15 cellular contexts compared by ENCODE assay signal in the genomic region with DNA sequence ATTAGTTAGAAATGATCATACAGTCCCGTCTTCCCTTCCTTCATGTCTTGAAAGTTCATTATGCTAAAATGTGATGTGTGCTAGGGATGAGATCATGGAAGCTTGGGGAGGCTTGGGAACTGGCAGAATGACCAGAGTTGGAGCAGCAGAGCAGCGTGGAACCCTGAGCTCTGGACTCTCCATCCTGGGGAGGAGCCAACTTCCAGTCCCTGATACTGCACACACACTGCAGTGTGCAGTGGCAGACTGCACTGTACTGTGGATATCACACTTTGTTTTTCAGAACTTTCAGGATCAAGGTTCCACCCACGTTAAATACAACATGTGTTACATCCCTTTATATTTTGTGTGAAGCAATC. TPM values are rescaled to one million over a fixed set of nuclear protein-coding genes. Genes with fewer than 3 reads are reported as not detected.
DNase-seq lines count a peak whose midpoint lies in the region; ATAC-seq and TF ChIP-seq lines count a peak whose summit lies in the region.
"Had no signal": no experiment of that assay in that cellular context is flagged by ENCODE, and none has a peak within 500 bp of the region (broad histone marks: within the 10 kb centered on the region; RNA-seq: fewer than 3 reads in every experiment).

No MANE protein-coding gene starts in this region.

- H3K4me3 Mint-ChIP-seq in neural progenitor cell (no peak overlapping the region), GM23338 (no peak overlapping the region)
- H3K4me3 Mint-ChIP-seq: CD4-positive, CD25-positive, alpha-beta regulatory T cell had no signal

- H2AFZ ChIP-seq in hepatocyte (no peak overlapping the region), neural progenitor cell (replicated peaks) (no peak overlapping the region), GM23338 (no peak overlapping the region)

- H3K36me3 ChIP-seq in heart left ventricle (no peaks in the 10 kb centered on the region), left ventricle myocardium inferior (no peaks in the 10 kb centered on the region), hepatocyte (replicated peaks; ENCODE audit: insufficient read depth, low read depth) (no peaks in the 10 kb centered on the region), neural progenitor cell (no peaks in the 10 kb centered on the region), aorta (ENCODE audit: control insufficient read depth in 1 of 2, insufficient read depth in 2 of 2, low read length in 1 of 2) (no peaks in the 10 kb centered on the region), GM23338 (ENCODE audit: insufficient read depth) (0 out of 2 replicates have a peak, but pooled peaks cover 3% of the 10 kb centered on the region)
- H3K36me3 ChIP-seq: HAP-1 had no signal

- H3K9me3 Mint-ChIP-seq in neural progenitor cell (peaks cover 22% of the 10 kb centered on the region), GM23338 (peaks cover 9% of the 10 kb centered on the region)

- TF ChIP-seq CTCF in heart left ventricle (IDR thresholded peaks at IDR 0.05) (no peak), left ventricle myocardium inferior (IDR thresholded peaks at IDR 0.05; ENCODE audit: borderline replicate concordance) (no peak), hepatocyte (IDR thresholded peaks at IDR 0.05; ENCODE audit: poor library complexity) (no peak), neural progenitor cell (IDR thresholded peaks at IDR 0.05) (no peak), GM23338 (conservative IDR thresholded peaks at IDR 0.05; ENCODE audit: low read depth in 2 of 2) (no peak)

- H3K4me1 Mint-ChIP-seq in neural progenitor cell (peaks cover 44% of the 10 kb centered on the region), GM23338 (no peaks in the 10 kb centered on the region)
- H3K4me1 Mint-ChIP-seq: CD4-positive, CD25-positive, alpha-beta regulatory T cell had no signal

- TF ChIP-seq POLR2A in heart left ventricle (IDR thresholded peaks at IDR 0.05) = no peak

- peak; percentile 63 to 79 (median 73) for ATAC-seq in heart left ventricle
- ATAC-seq in aorta (ENCODE audit: low FRiP score) = peak; percentile 48
- ATAC-seq in GM23338 = no peak
- ATAC-seq: K562 had no signal

- WGBS in heart left ventricle, 4 donors = 34 to 55% (median 50%) methylated on average over 3 of the region's 3 CpGs
- 60% methylated on average over 3 of the region's 3 CpGs for WGBS in hepatocyte (ENCODE audit: low lambda C conversion rate, missing lambda C conversion rate)
- WGBS in aorta, 2 donors = 60 to 62% methylated on average over 3 of the region's 3 CpGs

- H4K20me1 ChIP-seq in hepatocyte (ENCODE audit: insufficient read depth, poor library complexity, severe bottlenecking) = no peaks in the 10 kb centered on the region
- peaks cover 36% of the 10 kb centered on the region for H4K20me1 ChIP-seq in neural progenitor cell (ENCODE audit: low read depth)
- H4K20me1 ChIP-seq in GM23338 (replicated peaks; ENCODE audit: insufficient read depth) = peaks cover 6% of the 10 kb centered on the region; the same call in 1 of the 2 replicates

- H3K9me2 ChIP-seq in hepatocyte (replicated peaks; ENCODE audit: insufficient read depth) = no peaks in the 10 kb centered on the region
- H3K9me2 ChIP-seq in GM23338 (ENCODE audit: insufficient read depth) = 0 out of 2 replicates have a peak, but pooled peaks cover 3% of the 10 kb centered on the region

- intact Hi-C loops in heart left ventricle (cut with DNase I) = no loop called here
- intact Hi-C loops in left ventricle myocardium inferior (cut with micrococcal nuclease) = no loop called here
- intact Hi-C loops in aorta (cut with DNase I) = no loop called here

- no peak overlapping the region for H3K4me3 ChIP-seq in heart left ventricle
- H3K4me3 ChIP-seq in left ventricle myocardium inferior = no peak overlapping the region
- no peak overlapping the region for H3K4me3 ChIP-seq in hepatocyte
- H3K4me3 ChIP-seq in neural progenitor cell = no peak overlapping the region
- H3K4me3 ChIP-seq in aorta (ENCODE audit: low read length in 2 of 2) = no peak overlapping the region
- H3K4me3 ChIP-seq in GM23338 = no peak overlapping the region
- H3K4me3 ChIP-seq: HAP-1, K562 had no signal

- H3F3A ChIP-seq in neural progenitor cell (ENCODE audit: low read depth) = no peaks in the 10 kb centered on the region
- H3F3A ChIP-seq in GM23338 (replicated peaks; ENCODE audit: low read depth) = no peaks in the 10 kb centered on the region

- H3K27ac ChIP-seq in heart left ventricle (no peak overlapping the region), left ventricle myocardium inferior (replicated peaks) (no peak overlapping the region), hepatocyte (peak overlapping the region; percentile 21), neural progenitor cell (no peak overlapping the region), aorta (ENCODE audit: low read depth in 1 of 2, low read length in 2 of 2) (no peak overlapping the region), GM23338 (ENCODE audit: low read depth) (no peak overlapping the region)

- H3K4me2 ChIP-seq in hepatocyte (peak overlapping the region; percentile 13), neural progenitor cell (no peak overlapping the region), GM23338 (no peak overlapping the region)

- peaks cover 0 to 7% (median 0%) of the 10 kb centered on the region in 12 donors for H3K4me1 ChIP-seq in heart left ventricle
- peaks cover 11% of the 10 kb centered on the region for H3K4me1 ChIP-seq in left ventricle myocardium inferior
- peaks cover 20% of the 10 kb centered on the region for H3K4me1 ChIP-seq in hepatocyte (ENCODE audit: insufficient read depth)
- H3K4me1 ChIP-seq in neural progenitor cell = peaks cover 5% of the 10 kb centered on the region
- H3K4me1 ChIP-seq in aorta (ENCODE audit: control insufficient read depth in 1 of 2, insufficient read depth in 2 of 2, low read length in 2 of 2) = no peaks in the 10 kb centered on the region
- H3K4me1 ChIP-seq in GM23338 (ENCODE audit: insufficient read depth) = 0 out of 2 replicates have a peak, but pooled peaks cover 2% of the 10 kb centered on the region
- H3K4me1 ChIP-seq: HAP-1 had no signal

- H3K27me3 ChIP-seq in heart left ventricle (no peaks in the 10 kb centered on the region), left ventricle myocardium inferior (ENCODE audit: low read depth) (no peaks in the 10 kb centered on the region), hepatocyte (no peaks in the 10 kb centered on the region), neural progenitor cell (no peaks in the 10 kb centered on the region), aorta (ENCODE audit: control insufficient read depth in 1 of 2, insufficient read depth in 2 of 2, low read length in 1 of 2) (no peaks in the 10 kb centered on the region), GM23338 (ENCODE audit: insufficient read depth) (no peaks in the 10 kb centered on the region)

- peak overlapping the region; percentile 22 for H3K27ac Mint-ChIP-seq in neural progenitor cell
- no peak overlapping the region for H3K27ac Mint-ChIP-seq in GM23338
- H3K27ac Mint-ChIP-seq: CD4-positive, CD25-positive, alpha-beta regulatory T cell had no signal

- DNase-seq in heart left ventricle (peak in 2 of 5 donors; percentile 30 to 33), left ventricle myocardium inferior (no peak), hepatocyte (ENCODE audit: low spot score) (no peak), neural progenitor cell (ENCODE audit: low spot score) (no peak), aorta (no peak), CD1c-positive myeloid dendritic cell (ENCODE audit: extremely low spot score) (no peak), NCI-H345 (lab: John Stamatoyannopoulos, UW) (no peak), GM23338 (ENCODE audit: low spot score) (no peak)
- DNase-seq: CD4-positive, CD25-positive, alpha-beta regulatory T cell; NCI-H1436; NCI-H2171; NCI-H774; SHP77 treated with DMSO at 0.1 percent for 48 hours had no signal

- H3K27me3 Mint-ChIP-seq in neural progenitor cell (ENCODE audit: insufficient read depth, low read depth) = peaks cover 12% of the 10 kb centered on the region
- no peaks in the 10 kb centered on the region for H3K27me3 Mint-ChIP-seq in GM23338 (ENCODE audit: insufficient read depth, low read depth, poor library complexity)

- H3K79me2 ChIP-seq in hepatocyte (peaks cover 6% of the 10 kb centered on the region), neural progenitor cell (ENCODE audit: low read depth) (peaks cover 92% of the 10 kb centered on the region), GM23338 (replicated peaks; ENCODE audit: insufficient read depth) (peaks cover 67% of the 10 kb centered on the region)

- H3K9me3 ChIP-seq in heart left ventricle (peaks cover 0 to 11% (median 2%) of the 10 kb centered on the region in 12 donors), left ventricle myocardium inferior (replicated peaks) (peaks cover 10% of the 10 kb centered on the region), hepatocyte (ENCODE audit: low read depth) (no peaks in the 10 kb centered on the region), neural progenitor cell (ENCODE audit: low read depth) (no peaks in the 10 kb centered on the region), aorta (ENCODE audit: control insufficient read depth, low read length) (peaks cover 6% of the 10 kb centered on the region)
- H3K9me3 ChIP-seq: HAP-1 had no signal

- H3K9ac ChIP-seq in neural progenitor cell = no peak overlapping the region

- peaks cover 58% of the 10 kb centered on the region for H3K36me3 Mint-ChIP-seq in neural progenitor cell
- H3K36me3 Mint-ChIP-seq in GM23338 (ENCODE audit: low read depth) = peaks cover 13% of the 10 kb centered on the region; the same call in 2 of the 3 replicates
- H3K36me3 Mint-ChIP-seq: CD4-positive, CD25-positive, alpha-beta regulatory T cell had no signal

RNA-seq across cellular contexts. Expression of a gene that starts 27.3 kb away (rescaled TPM):
- total RNA-seq in heart left ventricle (10 to 100 TPM in 1 of 9 donors, 1 to 10 TPM in 8; 3.1 to 11.5 (median 5.7) TPM), left ventricle myocardium inferior (7.8 TPM), hepatocyte (4.0 and 5.7 TPM in 2 replicates), neural progenitor cell (ENCODE audit: low replicate concordance) (30.8 and 33.2 TPM in 2 replicates), aorta (1 to 10 TPM; 7.2 to 8.6 TPM)
- polyA plus RNA-seq in heart left ventricle (1 to 10 TPM; 1.4 to 4.0 TPM), hepatocyte (3.3 and 6.4 TPM in 2 replicates), aorta (under 1 TPM in 1 of 2 donors, not detected in 1; 0.13 TPM), GM23338 (2016; fragmentation: Nextera tagmentation; extraction: Ambion mirVana) (12.0 and 12.2 TPM in 2 replicates)
- 35.0 and 36.5 TPM in 2 replicates for total RNA-seq in GM23338 (2014; rRNA removed; shearing (Covaris generic))

RNA-seq across cellular contexts. Expression of a gene that starts 40.6 kb away (rescaled TPM):
- total RNA-seq in heart left ventricle (10 to 100 TPM; 12.6 to 20.4 (median 15.8) TPM), left ventricle myocardium inferior (12.8 TPM), hepatocyte (18.3 and 23.1 TPM in 2 replicates), neural progenitor cell (ENCODE audit: low replicate concordance) (29.4 and 36.3 TPM in 2 replicates), aorta (10 to 100 TPM; 10.1 to 13.4 TPM)
- polyA plus RNA-seq in heart left ventricle (10 to 100 TPM in 1 of 2 donors, 1 to 10 TPM in 1; 8.7 to 14.6 TPM), hepatocyte (13.8 and 24.6 TPM in 2 replicates), aorta (1 to 10 TPM; 8.6 TPM), GM23338 (2016; fragmentation: Nextera tagmentation; extraction: Ambion mirVana) (11.9 and 16.9 TPM in 2 replicates)
- total RNA-seq in GM23338 (2014; rRNA removed; shearing (Covaris generic)) = 20.7 and 30.2 TPM in 2 replicates
